1 cellular context compared by ENCODE assay signal in the genomic region with DNA sequence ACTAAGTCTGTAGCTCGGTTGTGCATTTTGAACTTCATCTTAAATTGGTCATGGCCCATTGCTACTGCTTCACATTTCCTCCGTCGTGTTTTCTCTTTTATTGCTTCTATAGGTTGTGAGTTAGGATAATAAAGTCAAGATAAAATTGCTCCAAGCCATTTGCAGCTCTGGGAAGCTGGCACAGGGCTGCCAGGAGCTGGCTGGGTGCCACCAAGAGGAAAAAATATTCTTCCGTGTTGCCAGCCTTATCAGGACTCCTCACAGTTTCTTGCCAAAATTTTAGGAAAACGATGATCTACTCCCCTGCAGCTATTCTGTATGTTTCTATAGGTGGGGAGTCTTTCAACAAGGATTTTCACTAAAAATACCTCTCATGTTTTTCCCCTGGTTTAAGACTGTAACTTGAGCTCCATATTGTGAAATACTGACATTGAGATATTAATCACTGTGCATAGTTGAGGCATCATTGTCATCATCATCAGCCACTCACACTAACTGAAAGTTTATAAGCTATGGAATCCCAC.
A peak's percentile ranks its signal among the peaks of the same experiment; 100 is the strongest.
TF ChIP-seq lines count a peak whose summit lies in the region.

No MANE protein-coding gene starts in this region.

TF ChIP-seq in HEK293, 187 proteins besides CTCF, POLR2A, EP300 and RAD21 (continued from another document):
- TF ChIP-seq GLIS2 (tag by site-specific recombination; IDR thresholded peaks at IDR 0.05) (no peak), ZNF404 (tag by site-specific recombination; IDR thresholded peaks at IDR 0.05) (no peak), OVOL3 (tag by site-specific recombination; IDR thresholded peaks at IDR 0.05) (peak; percentile 16; the same call in 1 of the 2 replicates), ZNF146 (tag by site-specific recombination; IDR thresholded peaks at IDR 0.05) (no peak)
TF ChIP-seq in HEK293: peak in this region for 23.
